Comparison of ENCODE assay signal across 23 cellular contexts in genomic region chr1:22484741-22485140, GRCh38.
"Had no signal": no experiment of that assay in that cellular context is flagged by ENCODE, and none has a peak within 500 bp of the region (broad histone marks: within the 10 kb centered on the region; RNA-seq: fewer than 3 reads in every experiment).

No MANE protein-coding gene starts in this region.

- ATAC-seq: foreskin keratinocyte, gastroesophageal sphincter, heart left ventricle, left lobe of liver, right lobe of liver had no signal

- H3K4me2 ChIP-seq: hepatocyte, neural progenitor cell, smooth muscle cell had no signal

- FAIRE-seq: kidney had no signal

- H3K4me3 ChIP-seq: coronary artery, esophagus muscularis mucosa, gastroesophageal sphincter, heart left ventricle, hepatocyte, lung, neural progenitor cell, right lobe of liver, smooth muscle cell, stomach, thyroid gland had no signal

- DNase-seq: dermis blood vessel endothelial cell; effector memory CD4-positive, alpha-beta T cell; foreskin keratinocyte; heart left ventricle; kidney; right lobe of liver; stimulated activated CD4-positive, alpha-beta T cell treated with anti-CD3 and anti-CD28 coated beads, Interleukin-12 subunit alpha, Interleukin-12 subunit beta, amount 100 ng/mL, for 4 hours; stimulated activated CD4-positive, alpha-beta T cell treated with anti-CD3 and anti-CD28 coated beads, Interleukin-1b, Interleukin-23, amount 100 ng/mL, for 48 hours; stimulated activated CD4-positive, alpha-beta T cell treated with anti-CD3 and anti-CD28 coated beads, Interleukin-4, amount 100 ng/mL, for 1 hour; stimulated activated CD8-positive, alpha-beta memory T cell treated with anti-CD3 and anti-CD28 coated beads, Interleukin-4, amount 100 ng/mL, for 48 hours; stimulated activated naive CD4-positive, alpha-beta T cell treated with Interleukin-2 at 50 U/mL for 16 hours; stomach; thyroid gland; trophoblast cell had no signal

- H2AFZ ChIP-seq: hepatocyte, neural progenitor cell, parathyroid adenoma had no signal

- H3K36me3 ChIP-seq: neural progenitor cell, right lobe of liver, thyroid gland had no signal

- H3K9ac ChIP-seq: neural progenitor cell, parathyroid adenoma had no signal

- H3K27me3 ChIP-seq: esophagus muscularis mucosa, foreskin keratinocyte, gastroesophageal sphincter, heart left ventricle, hepatocyte, neural progenitor cell, right lobe of liver, stomach, thyroid gland had no signal

- H3K27ac ChIP-seq: coronary artery, esophagus muscularis mucosa, foreskin keratinocyte, gastroesophageal sphincter, heart left ventricle, hepatocyte, neural progenitor cell, parathyroid adenoma, right lobe of liver, stomach, thyroid gland had no signal

- H3K4me1 ChIP-seq: foreskin keratinocyte, parathyroid adenoma had no signal

- H3K9me3 ChIP-seq: gastroesophageal sphincter, thyroid gland had no signal

- H3K79me2 ChIP-seq: parathyroid adenoma had no signal
